In the genomic region with DNA sequence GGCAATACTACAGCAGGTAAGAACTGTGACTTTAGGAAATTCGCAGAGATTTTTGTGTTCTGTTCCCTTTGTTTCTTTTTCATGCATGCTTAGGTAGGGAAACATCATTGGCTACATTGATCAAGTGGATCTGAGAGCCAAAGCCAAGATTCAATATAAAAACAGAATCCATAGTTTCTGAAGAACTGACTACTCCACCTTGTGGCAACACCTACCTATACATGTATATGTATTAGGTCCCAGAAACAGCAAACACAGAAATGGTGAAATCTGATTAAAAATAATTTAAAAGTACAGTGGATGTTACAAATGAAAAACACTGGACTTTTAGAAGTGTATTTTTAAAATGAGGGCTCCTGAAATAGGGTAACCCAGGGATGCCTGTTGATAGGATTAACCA, we compare ENCODE assay signal across 1 cellular context.
TF ChIP-seq lines count a peak whose summit lies in the region.

No MANE protein-coding gene starts in this region.

TF ChIP-seq in Ishikawa, 13 proteins besides CTCF, POLR2A, EP300 and RAD21 (continued from another document):
- TF ChIP-seq REST (IDR thresholded peaks at IDR 0.05; ENCODE audit: low read depth): no peak
- TF ChIP-seq EGR1 (IDR thresholded peaks at IDR 0.05): no peak
- no peak for TF ChIP-seq CEBPB (IDR thresholded peaks at IDR 0.05)
- TF ChIP-seq CREB1 (IDR thresholded peaks at IDR 0.05; ENCODE audit: low read depth): no peak
- no peak for TF ChIP-seq ZBTB7A (IDR thresholded peaks at IDR 0.05; ENCODE audit: low read depth)
- TF ChIP-seq TAF1 (IDR thresholded peaks at IDR 0.05; ENCODE audit: low read depth): no peak
- no peak for TF ChIP-seq MAX (IDR thresholded peaks at IDR 0.05)
